26 cellular contexts compared by ENCODE assay signal in the genomic region with DNA sequence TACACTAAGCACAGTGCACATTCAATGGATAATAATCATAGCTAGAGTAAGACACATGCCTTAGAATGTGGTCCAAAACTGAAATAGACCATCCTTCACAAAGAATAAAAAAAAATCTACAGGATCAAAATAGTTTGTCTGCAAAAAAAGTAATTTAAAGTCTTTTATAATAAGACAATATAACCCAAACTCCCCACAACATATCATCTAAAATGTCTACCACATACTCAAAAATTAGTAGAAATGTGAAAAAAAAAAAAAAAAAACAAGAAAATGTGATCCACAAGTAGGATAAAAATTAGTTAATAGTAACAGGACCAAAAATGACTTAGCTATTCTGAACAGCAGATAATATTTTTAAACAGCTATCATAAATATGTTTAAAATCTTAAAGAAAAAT.
DNase-seq lines count a peak whose midpoint lies in the region; ATAC-seq, FAIRE-seq and TF ChIP-seq lines count a peak whose summit lies in the region.
"Had no signal": no experiment of that assay in that cellular context is flagged by ENCODE, and none has a peak within 500 bp of the region (broad histone marks: within the 10 kb centered on the region; RNA-seq: fewer than 3 reads in every experiment).

No MANE protein-coding gene starts in this region.

- no TSS peak for BruUV-seq in endothelial cell of umbilical vein (replicated peaks; lab: Mats Ljungman, UMichigan)

- CTCF ChIA-PET in endothelial cell of umbilical vein (lab: Charles Lee) = interaction anchor here (0.7 kb wide), 1 partner anchor 72 kb away, joined by 3 read pairs; no protein-coding TSS in a partner anchor

- H3F3A ChIP-seq in neural progenitor cell (ENCODE audit: low read depth) = no peaks in the 10 kb centered on the region

- H3K4me1 ChIP-seq in endothelial cell of umbilical vein (ENCODE audit: control insufficient read depth, extremely low read depth, insufficient read depth, low read length) = peaks cover 7% of the 10 kb centered on the region
- H3K4me1 ChIP-seq in neural progenitor cell = no peaks in the 10 kb centered on the region
- H3K4me1 ChIP-seq in esophagus muscularis mucosa = no peaks in the 10 kb centered on the region
- H3K4me1 ChIP-seq: A549; BLaER1 treated with 17β-estradiol and CSF1 and Interleukin-3, amounts not matched to agents 10 nM and 100 nM had no signal

- H4K20me1 ChIP-seq in endothelial cell of umbilical vein (replicated peaks; ENCODE audit: control insufficient read depth, extremely low read depth, insufficient read depth, low read length) = no peaks in the 10 kb centered on the region
- no peaks in the 10 kb centered on the region for H4K20me1 ChIP-seq in neural progenitor cell (ENCODE audit: low read depth)
- H4K20me1 ChIP-seq: BLaER1 treated with 17β-estradiol and CSF1 and Interleukin-3, amounts not matched to agents 10 nM and 100 nM had no signal

- TF ChIP-seq EP300 in esophagus muscularis mucosa (IDR thresholded peaks at IDR 0.05) = no peak

- no peak overlapping the region for H3K27ac ChIP-seq in endothelial cell of umbilical vein (ENCODE audit: insufficient read depth, low read depth, low read length)
- no peak overlapping the region for H3K27ac ChIP-seq in neural progenitor cell
- no peak overlapping the region for H3K27ac ChIP-seq in esophagus muscularis mucosa (replicated peaks in 1 of 4)
- H3K27ac ChIP-seq: 22Rv1, A549 had no signal

- H3K4me3 ChIP-seq in endothelial cell of umbilical vein (replicated peaks in 1 of 3; ENCODE audit: insufficient read depth in 1 of 3, low read depth in 1 of 3, low read length in 3 of 3) (no peak overlapping the region), neural progenitor cell (no peak overlapping the region), esophagus muscularis mucosa (no peak overlapping the region)
- H3K4me3 ChIP-seq: A549; BLaER1 treated with 17β-estradiol and CSF1 and Interleukin-3, amounts not matched to agents 10 nM and 100 nM; GM12878; GM23338 had no signal

- H3K4me1 Mint-ChIP-seq in neural progenitor cell = no peaks in the 10 kb centered on the region
- H3K4me1 Mint-ChIP-seq: CD14-positive monocyte; CD8-positive, alpha-beta memory T cell; GM23338; H9 had no signal

- H3K27me3 ChIP-seq in endothelial cell of umbilical vein (ENCODE audit: control insufficient read depth in 2 of 2, insufficient read depth in 2 of 2, low read length in 2 of 2) = no peaks in the 10 kb centered on the region
- no peaks in the 10 kb centered on the region for H3K27me3 ChIP-seq in neural progenitor cell
- H3K27me3 ChIP-seq in esophagus muscularis mucosa = no peaks in the 10 kb centered on the region
- H3K27me3 ChIP-seq: BE2C; BLaER1 treated with 17β-estradiol and CSF1 and Interleukin-3, amounts not matched to agents 10 nM and 100 nM had no signal

- H3K36me3 Mint-ChIP-seq in neural progenitor cell = no peaks in the 10 kb centered on the region
- H3K36me3 Mint-ChIP-seq: CD14-positive monocyte; CD8-positive, alpha-beta memory T cell had no signal

- H3K9ac ChIP-seq in endothelial cell of umbilical vein (replicated peaks; ENCODE audit: extremely low read depth, insufficient read depth, low read length) = peak overlapping the region; percentile 13
- H3K9ac ChIP-seq in neural progenitor cell = no peak overlapping the region
- H3K9ac ChIP-seq: BLaER1 treated with 17β-estradiol and CSF1 and Interleukin-3, amounts not matched to agents 10 nM and 100 nM had no signal

- POLR2A ChIA-PET in endothelial cell of umbilical vein (lab: Charles Lee) = no interaction called here

- intact Hi-C loops in endothelial cell of umbilical vein (cut with micrococcal nuclease) (no loop called here), esophagus muscularis mucosa (cut with DNase I) (no loop called here)

- H3K27me3 Mint-ChIP-seq in neural progenitor cell (ENCODE audit: insufficient read depth, low read depth) = no peaks in the 10 kb centered on the region
- H3K27me3 Mint-ChIP-seq: CD4-positive, alpha-beta T cell had no signal

- H3K9me1 ChIP-seq in endothelial cell of umbilical vein (replicated peaks; ENCODE audit: control insufficient read depth, extremely low read depth, insufficient read depth, low read length) = no peaks in the 10 kb centered on the region

- H3K79me2 ChIP-seq in endothelial cell of umbilical vein (ENCODE audit: control insufficient read depth, insufficient read depth, low read length) (no peaks in the 10 kb centered on the region), neural progenitor cell (ENCODE audit: low read depth) (no peaks in the 10 kb centered on the region)

- no peak for ATAC-seq in GM19463 (IDR thresholded peaks at IDR 0.05; ENCODE audit: unreplicated experiment)
- ATAC-seq: A549, GM12878, GM23338, HCT116 had no signal

- H3K27ac Mint-ChIP-seq in neural progenitor cell = no peak overlapping the region
- H3K27ac Mint-ChIP-seq: CD14-positive monocyte; CD4-positive, alpha-beta T cell; CD8-positive, alpha-beta memory T cell; GM23338; H9; HFFc6 had no signal

- TF ChIP-seq POLR2A in endothelial cell of umbilical vein (IDR thresholded peaks at IDR 0.05; ENCODE audit: low read depth, low read length) (no peak), esophagus muscularis mucosa (IDR thresholded peaks at IDR 0.05; ENCODE audit: low read depth) (no peak)

- dilution Hi-C loops in endothelial cell of umbilical vein (cut with MboI; ENCODE audit: extremely low pct_ligation_motif_present, low sequenced_read_pairs) = no loop called here

- no peak overlapping the region for H2AFZ ChIP-seq in endothelial cell of umbilical vein (ENCODE audit: low read depth, low read length)
- H2AFZ ChIP-seq in neural progenitor cell (replicated peaks) = peak overlapping the region; percentile 10
- H2AFZ ChIP-seq: GM23338 had no signal

- TF ChIP-seq CTCF in endothelial cell of umbilical vein (IDR thresholded peaks at IDR 0.05; ENCODE audit: extremely low read depth in 1 of 2, insufficient read depth in 1 of 2, low read depth in 1 of 2, low read length in 2 of 2) (no peak), neural progenitor cell (IDR thresholded peaks at IDR 0.05) (no peak), esophagus muscularis mucosa (IDR thresholded peaks at IDR 0.05) (no peak)

- H3K4me3 Mint-ChIP-seq in neural progenitor cell = no peak overlapping the region
- H3K4me3 Mint-ChIP-seq: CD14-positive monocyte; CD4-positive, alpha-beta T cell; CD8-positive, alpha-beta memory T cell; GM23338; H9; HFFc6 had no signal

- H3K36me3 ChIP-seq in endothelial cell of umbilical vein (ENCODE audit: control insufficient read depth in 2 of 2, extremely low read depth in 1 of 2, insufficient read depth in 2 of 2, low read length in 2 of 2) = no peaks in the 10 kb centered on the region
- H3K36me3 ChIP-seq in neural progenitor cell = no peaks in the 10 kb centered on the region
- no peaks in the 10 kb centered on the region for H3K36me3 ChIP-seq in esophagus muscularis mucosa
- H3K36me3 ChIP-seq: BE2C; BLaER1 treated with 17β-estradiol and CSF1 and Interleukin-3, amounts not matched to agents 10 nM and 100 nM had no signal

- H3K9me3 Mint-ChIP-seq in neural progenitor cell = no peaks in the 10 kb centered on the region
- H3K9me3 Mint-ChIP-seq: GM23338, H9 had no signal

- FAIRE-seq in A204.1 (lab: Jason Lieb, UNC) = peak; percentile 27
- no peak for FAIRE-seq in endothelial cell of umbilical vein (lab: Jason Lieb, UNC)
- FAIRE-seq: A549, D721Med, GM12878, GM19239 had no signal

- H3K4me2 ChIP-seq in endothelial cell of umbilical vein (ENCODE audit: insufficient read depth, low read length) (no peak overlapping the region), neural progenitor cell (no peak overlapping the region)
- H3K4me2 ChIP-seq: A549, GM23338 had no signal

- DNase-seq in endothelial cell of umbilical vein (ENCODE audit: low read depth, low spot score) (no peak), neural progenitor cell (ENCODE audit: low spot score) (no peak), esophagus muscularis mucosa (ENCODE audit: extremely low spot score) (no peak)
- DNase-seq in stimulated activated CD8-positive, alpha-beta memory T cell treated with anti-CD3 and anti-CD28 coated beads, Interleukin-4, amount 100 ng/mL, for 48 hours = no peak
- DNase-seq: ACHN; AML-193; CD4-positive, alpha-beta T cell; CD8-positive, alpha-beta memory T cell; DMS 273 treated with DMSO at 0.1 percent for 48 hours; DMS79; EL; GDM1; H9; HFFc6 had no signal

- no peaks in the 10 kb centered on the region for H3K9me3 ChIP-seq in endothelial cell of umbilical vein (replicated peaks; ENCODE audit: control insufficient read depth, insufficient read depth, low read length)
- H3K9me3 ChIP-seq in neural progenitor cell (ENCODE audit: low read depth) = no peaks in the 10 kb centered on the region
- peaks cover 0 to 6% (median 0%) of the 10 kb centered on the region in 4 donors for H3K9me3 ChIP-seq in esophagus muscularis mucosa
- H3K9me3 ChIP-seq: A549, BE2C had no signal

TF ChIP-seq in endothelial cell of umbilical vein, 7 proteins besides CTCF, POLR2A, EP300 and RAD21:
- no peak for TF ChIP-seq POLR2AphosphoS5 (IDR thresholded peaks at IDR 0.05; ENCODE audit: insufficient read depth, low read depth, low read length)
- no peak for TF ChIP-seq GATA2 (IDR thresholded peaks at IDR 0.05; ENCODE audit: insufficient read depth, insufficient read length, low read depth, low read length)
- TF ChIP-seq, protein P1, sequence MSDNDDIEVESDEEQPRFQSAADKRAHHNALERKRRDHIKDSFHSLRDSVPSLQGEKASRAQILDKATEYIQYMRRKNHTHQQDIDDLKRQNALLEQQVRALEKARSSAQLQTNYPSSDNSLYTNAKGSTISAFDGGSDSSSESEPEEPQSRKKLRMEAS (IDR thresholded peaks at IDR 0.05; ENCODE audit: insufficient read depth, insufficient read length) = no peak
- no peak for TF ChIP-seq FOS (IDR thresholded peaks at IDR 0.05; ENCODE audit: borderline replicate concordance, insufficient read depth, low read length)
- TF ChIP-seq MYC (IDR thresholded peaks at IDR 0.05; ENCODE audit: low read depth, low read length) = no peak
- no peak for TF ChIP-seq JUN (IDR thresholded peaks at IDR 0.05; ENCODE audit: borderline replicate concordance, insufficient read depth, insufficient read length, low read depth)
- no peak for TF ChIP-seq EZH2 (IDR thresholded peaks at IDR 0.05; ENCODE audit: borderline replicate concordance, low read depth, low read length, severe bottlenecking)
